Comparison of ENCODE assay signal across 1 cellular context in genomic region chr16:65500007-65500406, GRCh38.
TF ChIP-seq lines count a peak whose summit lies in the region.

No MANE protein-coding gene starts in this region.

TF ChIP-seq in HepG2, 621 proteins besides CTCF, POLR2A, EP300 and RAD21 (continued from another document):
- no peak for TF ChIP-seq USF2 (IDR thresholded peaks at IDR 0.05; ENCODE audit: low read depth, low read length)
- no peak for TF ChIP-seq USF2 (CRISPR knock-in tag; IDR thresholded peaks at IDR 0.05; ENCODE audit: borderline replicate concordance)
- TF ChIP-seq HMG20B (CRISPR knock-in tag; conservative IDR thresholded peaks at IDR 0.05) = no peak
- no peak for TF ChIP-seq RELA (CRISPR knock-in tag; IDR thresholded peaks at IDR 0.05)
- no peak for TF ChIP-seq RFX1 (IDR thresholded peaks at IDR 0.05)
- TF ChIP-seq ZNF484 (CRISPR knock-in tag; IDR thresholded peaks at IDR 0.05; ENCODE audit: borderline replicate concordance, low read depth) = no peak
TF ChIP-seq in HepG2: peak in this region for 0.
